Comparison of ENCODE assay signal across 12 cellular contexts in the genomic region with DNA sequence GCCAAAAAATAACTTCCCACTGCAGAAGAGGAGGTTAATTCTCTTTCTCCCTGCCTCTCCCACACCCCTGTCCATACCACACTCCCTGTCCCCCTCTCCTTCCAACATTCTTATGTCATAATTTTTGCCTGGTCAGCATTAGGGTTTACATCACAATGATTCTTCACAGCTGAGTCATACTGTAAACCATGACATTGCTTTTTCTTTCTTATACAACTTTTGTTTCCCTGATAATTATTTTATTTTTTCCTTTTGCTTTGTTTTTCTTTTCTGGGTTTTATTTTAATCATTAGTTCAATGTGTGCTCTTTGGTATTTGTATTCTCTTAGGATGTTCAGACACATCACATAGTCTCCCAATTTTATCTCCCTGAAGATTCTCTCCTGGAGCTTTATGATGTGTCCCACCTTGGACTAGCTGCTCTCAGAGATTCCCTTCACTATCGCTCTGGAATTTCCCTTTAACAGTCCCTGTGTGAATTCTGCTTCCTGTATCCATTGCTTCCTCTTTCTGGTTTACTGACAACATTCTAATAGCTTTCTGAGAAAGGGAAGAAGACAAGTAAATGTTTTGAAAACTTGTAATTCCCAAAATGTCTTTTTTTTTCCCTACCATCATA.
DNase-seq lines count a peak whose midpoint lies in the region; ATAC-seq and TF ChIP-seq lines count a peak whose summit lies in the region.
"Had no signal": no experiment of that assay in that cellular context is flagged by ENCODE, and none has a peak within 500 bp of the region (broad histone marks: within the 10 kb centered on the region; RNA-seq: fewer than 3 reads in every experiment).

No MANE protein-coding gene starts in this region.

- no peak overlapping the region for H2BK15ac ChIP-seq in H9 (ENCODE audit: low read depth, low read length)

- no peaks in the 10 kb centered on the region for H3K9me3 Mint-ChIP-seq in H9
- H3K9me3 Mint-ChIP-seq: nephron had no signal

- H3K27ac Mint-ChIP-seq in H9 = peak overlapping the region; percentile 44 to 80 (median 59); a peak in 6 of 7 replicates

- H4K5ac ChIP-seq in H9 (ENCODE audit: insufficient read length, low read depth, low read length) = no peak overlapping the region

- H3T11ph ChIP-seq in H9 (ENCODE audit: low read length) = no peak overlapping the region

- no peaks in the 10 kb centered on the region for H3K23me2 ChIP-seq in H9 (ENCODE audit: insufficient read length, low read depth, low read length, poor library complexity, severe bottlenecking)

- no peaks in the 10 kb centered on the region for H4K20me1 ChIP-seq in H9 (ENCODE audit: control insufficient read depth, insufficient read depth, insufficient read length)
- H4K20me1 ChIP-seq in osteoblast (ENCODE audit: insufficient read depth, low read length) = no peaks in the 10 kb centered on the region

- H3K79me2 ChIP-seq in H9 (ENCODE audit: insufficient read depth, low read length) (no peaks in the 10 kb centered on the region), osteoblast (ENCODE audit: insufficient read depth, low read length) (no peaks in the 10 kb centered on the region)

- H3K27me3 ChIP-seq in H9 (ENCODE audit: insufficient read depth, low read length) (no peaks in the 10 kb centered on the region), RWPE2 (ENCODE audit: insufficient read depth, poor library complexity, severe bottlenecking) (no peaks in the 10 kb centered on the region), osteoblast (ENCODE audit: insufficient read depth, low read length) (no peaks in the 10 kb centered on the region)

- H3K9ac ChIP-seq in H9 (ENCODE audit: extremely low read depth, insufficient read length, low read length) = no peak overlapping the region
- H3K9ac ChIP-seq: KMS-11 had no signal

- H2BK5ac ChIP-seq in H9 (ENCODE audit: insufficient read length, low read length) = no peak overlapping the region

- no peak overlapping the region for H3K27ac ChIP-seq in H9 (ENCODE audit: insufficient read length, low read depth, low read length)
- H3K27ac ChIP-seq in RWPE2 (ENCODE audit: poor library complexity, severe bottlenecking) = peak overlapping the region; percentile 40
- no peak overlapping the region for H3K27ac ChIP-seq in osteoblast (ENCODE audit: low read depth, low read length)
- H3K27ac ChIP-seq: KMS-11 had no signal

- H3K14ac ChIP-seq in H9 (ENCODE audit: insufficient read depth, low read length) = no peak overlapping the region

- peaks cover 10 to 11% of the 10 kb centered on the region in 2 experiments for H3K4me1 Mint-ChIP-seq in H9

- no peaks in the 10 kb centered on the region; the same call in 1 of the 2 replicates for H3K4me1 ChIP-seq in H9 (ENCODE audit: insufficient read depth, low read length)
- H3K4me1 ChIP-seq in RWPE2 (ENCODE audit: insufficient read depth, poor library complexity, severe bottlenecking) = peaks cover 11% of the 10 kb centered on the region
- no peaks in the 10 kb centered on the region for H3K4me1 ChIP-seq in osteoblast (ENCODE audit: insufficient read depth, low read length)

- H3K36me3 Mint-ChIP-seq in H9 (ENCODE audit: insufficient read depth in 1 of 3, low read depth in 3 of 3) = no peaks in the 10 kb centered on the region

- H2BK120ac ChIP-seq in H9 (ENCODE audit: low read depth, low read length, poor library complexity, severe bottlenecking) = no peak overlapping the region

- H2AK5ac ChIP-seq in H9 (ENCODE audit: insufficient read length, low read length) = no peak overlapping the region

- ATAC-seq in RWPE2 (ENCODE audit: low read depth) (peak; percentile 60; the same call in 2 of the 3 replicates), GM18505 (IDR thresholded peaks at IDR 0.05; ENCODE audit: unreplicated experiment) (no peak)

- H3K4me3 ChIP-seq in RWPE2 (ENCODE audit: severe bottlenecking) (no peak overlapping the region), fibroblast of mammary gland (ENCODE audit: control insufficient read depth, low read depth, low read length) (no peak overlapping the region), osteoblast (ENCODE audit: insufficient read depth, low read length) (peak overlapping the region; percentile 19)

- H3K23ac ChIP-seq in H9 (ENCODE audit: insufficient read length, low read depth, low read length) = no peak overlapping the region

- H3K56ac ChIP-seq in H9 (ENCODE audit: insufficient read length, low read depth, low read length) = no peak overlapping the region

- no peak overlapping the region for H2BK20ac ChIP-seq in H9 (ENCODE audit: low read depth, low read length, poor library complexity, severe bottlenecking)

- no peak overlapping the region for H3K18ac ChIP-seq in H9 (ENCODE audit: insufficient read length, low read depth, low read length)

- H3K4me2 ChIP-seq in H9 (ENCODE audit: insufficient read depth, insufficient read length, low read length) (no peak overlapping the region), osteoblast (ENCODE audit: insufficient read depth, low read length) (peak overlapping the region; percentile 32)
- H3K4me2 ChIP-seq: KMS-11 had no signal

- TF ChIP-seq CTCF in H9 (conservative IDR thresholded peaks at IDR 0.05) = no peak
- TF ChIP-seq CTCF in RWPE2 (IDR thresholded peaks at IDR 0.05; ENCODE audit: poor library complexity, severe bottlenecking) = no peak
- TF ChIP-seq CTCF in fibroblast of mammary gland (conservative IDR thresholded peaks at IDR 0.05; ENCODE audit: control insufficient read depth, insufficient read depth, low read depth, low read length) = no peak
- no peak for TF ChIP-seq CTCF in osteoblast (IDR thresholded peaks at IDR 0.05; ENCODE audit: extremely low read depth, low read depth, low read length)

- no peaks in the 10 kb centered on the region for H3K79me1 ChIP-seq in H9 (ENCODE audit: insufficient read depth, low read depth, low read length, poor library complexity, severe bottlenecking)

- no peak overlapping the region for H2AFZ ChIP-seq in H9 (ENCODE audit: low read length)
- H2AFZ ChIP-seq in osteoblast (ENCODE audit: low read length) = peak overlapping the region; percentile 51

- no peak for DNase-seq in H9
- no peak for DNase-seq in RWPE2 (ENCODE audit: low spot score)
- DNase-seq in fibroblast of mammary gland (ENCODE audit: low read depth) = peak; percentile 35
- no peak for DNase-seq in osteoblast (ENCODE audit: insufficient read length, low spot score, missing footprints)
- DNase-seq in HK-2 (ENCODE audit: unreplicated experiment) = no peak
- no peak for DNase-seq in stimulated activated naive CD4-positive, alpha-beta T cell (lab: John Stamatoyannopoulos, UW)
- DNase-seq in activated T-cell treated with anti-CD3 and anti-CD28 coated beads, Interleukin-2, amount 50 U/mL, for 1 hour = no peak
- DNase-seq: activated CD4-positive, alpha-beta T cell treated with anti-CD3 and anti-CD28 coated beads for 48 hours; NCI-H2171 treated with DMSO at 0.1 percent for 48 hours had no signal

- no CpG with 5 or more reads among the region's 1 CpG for WGBS in H9 (ENCODE audit: extremely low coverage, insufficient read length, low lambda C conversion rate)

- no peaks in the 10 kb centered on the region for H3K9me3 ChIP-seq in H9 (ENCODE audit: control insufficient read depth, low read depth, low read length)
- H3K9me3 ChIP-seq in RWPE2 (ENCODE audit: severe bottlenecking) = no peaks in the 10 kb centered on the region
- no peaks in the 10 kb centered on the region for H3K9me3 ChIP-seq in osteoblast (ENCODE audit: low read depth, low read length)

- no peaks in the 10 kb centered on the region for H3K27me3 Mint-ChIP-seq in H9 (ENCODE audit: low read depth)

- no peak overlapping the region for H4K8ac ChIP-seq in H9 (replicated peaks; ENCODE audit: insufficient read length, low read depth, low read length)

- no peak for TF ChIP-seq POLR2A in GM18505 (IDR thresholded peaks at IDR 0.05; ENCODE audit: borderline replicate concordance, extremely low read depth, insufficient read depth, insufficient read length)

- H2BK12ac ChIP-seq in H9 (ENCODE audit: insufficient read length, low read depth, low read length) = no peak overlapping the region

- H3K4ac ChIP-seq in H9 (ENCODE audit: low read depth, low read length) = no peak overlapping the region

- no peak overlapping the region for H4K91ac ChIP-seq in H9 (ENCODE audit: insufficient read length, low read depth, low read length)

- no peak overlapping the region for H3K4me3 Mint-ChIP-seq in H9
- H3K4me3 Mint-ChIP-seq: nephron had no signal

- H3K36me3 ChIP-seq in RWPE2 (ENCODE audit: low read depth) (no peaks in the 10 kb centered on the region), osteoblast (ENCODE audit: insufficient read depth, low read length) (no peaks in the 10 kb centered on the region)
